Comparison of ENCODE assay signal across 24 cellular contexts in the genomic region with DNA sequence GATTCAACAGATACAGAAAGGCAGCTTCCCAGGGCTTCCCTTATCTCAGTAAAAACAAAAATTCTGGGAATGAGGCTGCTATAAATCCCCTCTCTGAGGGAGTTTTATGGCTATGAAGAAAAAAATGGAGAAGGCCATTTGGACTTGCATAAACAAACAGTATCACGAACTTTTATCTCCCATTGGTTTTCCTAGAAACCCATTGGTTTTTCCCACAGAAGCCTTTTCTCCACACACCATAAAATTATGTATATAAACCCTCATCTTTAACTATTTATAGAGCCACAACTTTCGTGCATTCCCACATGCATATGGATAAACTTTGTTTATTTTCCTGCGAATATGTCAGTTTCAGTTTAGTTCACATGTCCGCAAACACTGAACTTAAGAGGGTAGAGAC.
"Had no signal": no experiment of that assay in that cellular context is flagged by ENCODE, and none has a peak within 500 bp of the region (broad histone marks: within the 10 kb centered on the region; RNA-seq: fewer than 3 reads in every experiment).

No MANE protein-coding gene starts in this region.

- H3K4me3 ChIP-seq: dorsolateral prefrontal cortex, esophagus squamous epithelium, heart left ventricle, neural progenitor cell, psoas muscle, right lobe of liver, spleen, tibial artery, upper lobe of right lung, vagina had no signal

- H3K27ac ChIP-seq: dorsolateral prefrontal cortex, esophagus squamous epithelium, heart left ventricle, neural progenitor cell, psoas muscle, right lobe of liver, spleen, tibial artery, upper lobe of right lung, vagina had no signal

- DNase-seq: cortex of kidney; dorsolateral prefrontal cortex; effector CD8-positive, alpha-beta T cell; esophagus squamous epithelium; foreskin melanocyte; heart left ventricle; hypothalamus; kidney glomerular epithelial cell; nucleus accumbens; psoas muscle; retina; right lobe of liver; spleen; stimulated activated CD4-positive, alpha-beta T cell treated with anti-CD3 and anti-CD28 coated beads, Interleukin-15, amount 100 ng/mL, for 24 hours; stimulated activated CD4-positive, alpha-beta T cell treated with anti-CD3 and anti-CD28 coated beads, Interleukin-1b, Interleukin-23, amount 100 ng/mL, for 48 hours; stimulated activated CD4-positive, alpha-beta T cell treated with anti-CD3 and anti-CD28 coated beads, Interleukin-4, amount 100 ng/mL, for 24 hours; tibial artery; upper lobe of right lung had no signal

- H3K27me3 Mint-ChIP-seq: stimulated activated memory B cell treated with anti-CD40 and anti-IgM and Interleukin-4, amounts not matched to agents 10 μg/mL and 1 μg/mL and 100 μg/mL, for 72 hours; stimulated activated naive CD8-positive, alpha-beta T cell treated with anti-CD3 and anti-CD28 coated beads, Interleukin-15, Interleukin-2, amounts not matched to agents 100 ng/mL and 50 ng/mL, for 24 hours had no signal

- H2AFZ ChIP-seq: neural progenitor cell had no signal

- H3K4me2 ChIP-seq: neural progenitor cell had no signal

- H3K9me3 ChIP-seq: esophagus squamous epithelium, heart left ventricle, psoas muscle, right lobe of liver, tibial artery, upper lobe of right lung, vagina had no signal

- H3K36me3 ChIP-seq: esophagus squamous epithelium, heart left ventricle, neural progenitor cell, right lobe of liver, spleen, tibial artery, upper lobe of right lung, vagina had no signal

- H3K9me3 Mint-ChIP-seq: neural progenitor cell had no signal

- ATAC-seq: heart left ventricle; left lobe of liver; natural killer cell treated with Interleukin-12 subunit alpha and Interleukin-12 subunit beta and Interleukin-15 and Interleukin-18, amount 100 ng/mL, for 72 hours; psoas muscle; right lobe of liver; stimulated activated memory B cell treated with anti-CD40 and anti-IgM and Interleukin-4, amounts not matched to agents 10 μg/mL and 1 μg/mL and 100 μg/mL, for 72 hours; upper lobe of right lung had no signal

- H3K9ac ChIP-seq: neural progenitor cell had no signal

- H3K4me1 Mint-ChIP-seq: neural progenitor cell; stimulated activated memory B cell treated with anti-CD40 and anti-IgM and Interleukin-4, amounts not matched to agents 10 μg/mL and 1 μg/mL and 100 μg/mL, for 72 hours had no signal

- H3K36me3 Mint-ChIP-seq: natural killer cell treated with Interleukin-12 subunit alpha and Interleukin-12 subunit beta and Interleukin-15 and Interleukin-18, amount 100 ng/mL, for 72 hours; neural progenitor cell; stimulated activated memory B cell treated with anti-CD40 and anti-IgM and Interleukin-4, amounts not matched to agents 10 μg/mL and 1 μg/mL and 100 μg/mL, for 72 hours had no signal

- H3K4me1 ChIP-seq: esophagus squamous epithelium, heart left ventricle, neural progenitor cell, psoas muscle, right lobe of liver, spleen, tibial artery, upper lobe of right lung, vagina had no signal

- H3K4me3 Mint-ChIP-seq: natural killer cell treated with Interleukin-12 subunit alpha and Interleukin-12 subunit beta and Interleukin-15 and Interleukin-18, amount 100 ng/mL, for 72 hours; neural progenitor cell; stimulated activated memory B cell treated with anti-CD40 and anti-IgM and Interleukin-4, amounts not matched to agents 10 μg/mL and 1 μg/mL and 100 μg/mL, for 72 hours; stimulated activated naive CD8-positive, alpha-beta T cell treated with anti-CD3 and anti-CD28 coated beads, Interleukin-15, Interleukin-2, amounts not matched to agents 100 ng/mL and 50 ng/mL, for 24 hours had no signal

- H3K27ac Mint-ChIP-seq: natural killer cell treated with Interleukin-12 subunit alpha and Interleukin-12 subunit beta and Interleukin-15 and Interleukin-18, amount 100 ng/mL, for 72 hours; neural progenitor cell; stimulated activated memory B cell treated with anti-CD40 and anti-IgM and Interleukin-4, amounts not matched to agents 10 μg/mL and 1 μg/mL and 100 μg/mL, for 72 hours; stimulated activated naive CD8-positive, alpha-beta T cell treated with anti-CD3 and anti-CD28 coated beads, Interleukin-15, Interleukin-2, amounts not matched to agents 100 ng/mL and 50 ng/mL, for 24 hours had no signal

- H3K27me3 ChIP-seq: dorsolateral prefrontal cortex, esophagus squamous epithelium, heart left ventricle, neural progenitor cell, right lobe of liver, spleen, tibial artery, upper lobe of right lung, vagina had no signal
